In the genomic region with DNA sequence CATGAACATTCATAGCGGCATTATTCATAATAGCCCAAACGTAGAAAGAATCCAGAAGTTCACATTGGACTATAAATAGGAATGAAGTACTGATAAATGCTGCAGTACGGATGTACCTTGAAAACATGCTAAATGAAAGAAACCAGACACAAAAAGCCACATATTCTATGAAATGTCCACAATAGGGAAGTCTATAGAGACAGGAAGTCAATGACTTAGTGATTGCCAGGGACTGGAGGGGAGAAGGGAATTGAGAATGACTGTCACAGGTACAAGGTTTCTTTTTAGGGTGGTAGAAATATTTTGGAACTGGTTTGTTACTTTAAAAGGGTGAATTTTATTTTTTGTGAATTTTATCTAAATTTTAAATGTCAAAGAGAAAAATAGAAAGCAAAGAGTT, we compare ENCODE assay signal across 21 cellular contexts.
"Had no signal": no experiment of that assay in that cellular context is flagged by ENCODE, and none has a peak within 500 bp of the region (broad histone marks: within the 10 kb centered on the region; RNA-seq: fewer than 3 reads in every experiment).

No MANE protein-coding gene starts in this region.

- ATAC-seq: esophagus mucosa; heart right ventricle; sciatic nerve; stimulated activated naive B cell treated with anti-CD40 and anti-IgM and Interleukin-4, amounts not matched to agents 10 μg/mL and 1 μg/mL and 100 μg/mL, for 72 hours; stimulated activated naive CD8-positive, alpha-beta T cell treated with anti-CD3 and anti-CD28 coated beads, Interleukin-15, amount 100 ng/mL, for 72 hours; upper lobe of right lung had no signal

- DNase-seq: cortex of kidney; dorsolateral prefrontal cortex; effector CD8-positive, alpha-beta T cell; heart right ventricle; hypothalamus; kidney glomerular epithelial cell; mesendoderm; naive B cell; spleen; stimulated activated CD4-positive, alpha-beta T cell treated with anti-CD3 and anti-CD28 coated beads, Interleukin-15, amount 100 ng/mL, for 24 hours; stimulated activated CD4-positive, alpha-beta T cell treated with anti-CD3 and anti-CD28 coated beads, Interleukin-2, amount 100 ng/mL, for 24 hours; stimulated activated CD4-positive, alpha-beta T cell treated with anti-CD3 and anti-CD28 coated beads, Interleukin-4, amount 100 ng/mL, for 4 hours; stimulated activated naive B cell treated with anti-CD40 and anti-IgM and Interleukin-4, amounts not matched to agents 10 μg/mL and 1 μg/mL and 100 μg/mL, for 72 hours; stimulated activated naive CD8-positive, alpha-beta T cell treated with anti-CD3 and anti-CD28 coated beads, Interleukin-15, amount 100 ng/mL, for 72 hours; testis; upper lobe of right lung had no signal

- FAIRE-seq: endometrium, frontal cortex, islet of Langerhans had no signal
